17 cellular contexts compared by ENCODE assay signal in the genomic region with DNA sequence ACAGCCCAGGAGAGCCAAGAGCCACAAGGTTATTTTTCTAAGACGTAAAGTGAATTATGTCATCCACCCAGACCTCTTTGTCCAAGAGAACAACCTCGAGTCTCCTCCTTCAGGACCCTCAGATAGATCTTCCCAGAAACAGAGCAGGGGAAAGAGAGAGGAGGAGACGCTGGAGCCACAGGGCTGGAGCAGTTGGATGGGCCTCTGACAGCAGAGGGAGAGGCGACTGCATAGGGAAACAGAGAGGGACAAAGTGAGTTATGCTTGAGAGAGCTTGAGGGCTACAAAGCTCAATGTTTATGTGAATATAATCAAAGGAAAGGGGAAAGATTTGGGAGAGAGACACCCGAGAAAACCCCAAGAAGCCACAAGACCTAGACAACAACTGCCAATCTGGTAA.
DNase-seq lines count a peak whose midpoint lies in the region; ATAC-seq and TF ChIP-seq lines count a peak whose summit lies in the region.
"Had no signal": no experiment of that assay in that cellular context is flagged by ENCODE, and none has a peak within 500 bp of the region (broad histone marks: within the 10 kb centered on the region; RNA-seq: fewer than 3 reads in every experiment).

No MANE protein-coding gene starts in this region.

- H3K4me1 ChIP-seq in RWPE2 (ENCODE audit: insufficient read depth, poor library complexity, severe bottlenecking), result peaks cover 17% of the 10 kb centered on the region
- no peaks in the 10 kb centered on the region for H3K4me1 ChIP-seq in spleen

- peak overlapping the region; percentile 33 for H3K27ac Mint-ChIP-seq in stimulated activated memory B cell treated with anti-CD40 and anti-IgM and Interleukin-4, amounts not matched to agents 10 μg/mL and 1 μg/mL and 100 μg/mL, for 72 hours
- H3K27ac Mint-ChIP-seq: B cell; CD4-positive, alpha-beta T cell had no signal

- H3K36me3 ChIP-seq in RWPE2 (ENCODE audit: low read depth), result no peaks in the 10 kb centered on the region
- no peaks in the 10 kb centered on the region for H3K36me3 ChIP-seq in spleen

- no peaks in the 10 kb centered on the region for H3K27me3 Mint-ChIP-seq in stimulated activated memory B cell treated with anti-CD40 and anti-IgM and Interleukin-4, amounts not matched to agents 10 μg/mL and 1 μg/mL and 100 μg/mL, for 72 hours
- H3K27me3 Mint-ChIP-seq: B cell; CD4-positive, alpha-beta T cell had no signal

- no peaks in the 10 kb centered on the region for H3K9me3 ChIP-seq in RWPE2 (ENCODE audit: severe bottlenecking)
- peaks cover 0 to 16% (median 8%) of the 10 kb centered on the region in 8 donors for H3K9me3 ChIP-seq in spleen
- H3K9me3 ChIP-seq: MG63 had no signal

- TF ChIP-seq CTCF in RWPE2 (IDR thresholded peaks at IDR 0.05; ENCODE audit: poor library complexity, severe bottlenecking) (no peak), lower leg skin (IDR thresholded peaks at IDR 0.05) (no peak), spleen (IDR thresholded peaks at IDR 0.05 in 8 of 11, conservative IDR thresholded peaks at IDR 0.05 in 3 of 11) (no peak)

- no peaks in the 10 kb centered on the region for H3K27me3 ChIP-seq in RWPE2 (ENCODE audit: insufficient read depth, poor library complexity, severe bottlenecking)
- H3K27me3 ChIP-seq in spleen (replicated peaks in 1 of 7), result no peaks in the 10 kb centered on the region
- H3K27me3 ChIP-seq: MG63 had no signal

- TF ChIP-seq POLR2A in lower leg skin (IDR thresholded peaks at IDR 0.05) (no peak), spleen (IDR thresholded peaks at IDR 0.05) (no peak)

- ATAC-seq in RWPE2 (ENCODE audit: low read depth) (peak; percentile 5; the same call in 2 of the 3 replicates), left ventricle myocardium superior (peak; percentile 13), HG02623 (IDR thresholded peaks at IDR 0.05; ENCODE audit: unreplicated experiment) (no peak)
- no peak for ATAC-seq in stimulated activated memory B cell treated with anti-CD40 and anti-IgM and Interleukin-4, amounts not matched to agents 10 μg/mL and 1 μg/mL and 100 μg/mL, for 72 hours
- ATAC-seq: HepG2 had no signal

- H3K4me3 ChIP-seq in RWPE2 (ENCODE audit: severe bottlenecking), result no peak overlapping the region
- no peak overlapping the region for H3K4me3 ChIP-seq in lower leg skin (ENCODE audit: low read depth, poor library complexity, severe bottlenecking)
- no peak overlapping the region for H3K4me3 ChIP-seq in spleen
- H3K4me3 ChIP-seq: MG63 had no signal

- peaks cover 9% of the 10 kb centered on the region for H3K4me1 Mint-ChIP-seq in stimulated activated memory B cell treated with anti-CD40 and anti-IgM and Interleukin-4, amounts not matched to agents 10 μg/mL and 1 μg/mL and 100 μg/mL, for 72 hours
- H3K4me1 Mint-ChIP-seq: B cell had no signal

- no peak overlapping the region for H3K4me3 Mint-ChIP-seq in stimulated activated memory B cell treated with anti-CD40 and anti-IgM and Interleukin-4, amounts not matched to agents 10 μg/mL and 1 μg/mL and 100 μg/mL, for 72 hours
- H3K4me3 Mint-ChIP-seq: B cell; CD4-positive, alpha-beta T cell had no signal

- H3K9me3 Mint-ChIP-seq in stimulated activated memory B cell treated with anti-CD40 and anti-IgM and Interleukin-4, amounts not matched to agents 10 μg/mL and 1 μg/mL and 100 μg/mL, for 72 hours, result peaks cover 6% of the 10 kb centered on the region

- WGBS in lower leg skin, 2 donors, result 39 to 41% methylated on average over 5 of the region's 5 CpGs
- 81 to 92% (median 87%) methylated on average over 5 of the region's 5 CpGs for WGBS in spleen, 5 donors

- H3K27ac ChIP-seq in RWPE2 (ENCODE audit: poor library complexity, severe bottlenecking) (peak overlapping the region; percentile 31), epithelial cell of prostate (peak overlapping the region; percentile 16), spleen (no peak overlapping the region)
- H3K27ac ChIP-seq: KMS-11 had no signal

- DNase-seq in RWPE2 (ENCODE audit: low spot score), result no peak
- no peak for DNase-seq in epithelial cell of prostate (ENCODE audit: low read depth, low spot score)
- no peak for DNase-seq in left ventricle myocardium superior
- no peak for DNase-seq in lower leg skin (ENCODE audit: low spot score in 2 of 2)
- no peak for DNase-seq in spleen
- DNase-seq: CD4-positive, alpha-beta T cell; GF-D8; MG63; NCI-H1105; NCI-H187; NCI-H774; SHP77 treated with DMSO at 0.1 percent for 48 hours had no signal

- H3K36me3 Mint-ChIP-seq in stimulated activated memory B cell treated with anti-CD40 and anti-IgM and Interleukin-4, amounts not matched to agents 10 μg/mL and 1 μg/mL and 100 μg/mL, for 72 hours, result peaks cover 3% of the 10 kb centered on the region

- intact Hi-C loops in left ventricle myocardium superior (cut with micrococcal nuclease), result no loop called here
- intact Hi-C loops in lower leg skin (cut with DNase I; ENCODE audit: low total_unique reads), result no loop called here
- intact Hi-C loops in spleen (cut with DNase I; ENCODE audit: low total_unique reads), result no loop called here

Comparison
In these comparisons a context has a peak if more than half of its experiments do, and no peak if none do; other contexts are left out.
1. ATAC-seq: peak in RWPE2 (single experiment) and left ventricle myocardium superior (single experiment); none in stimulated activated memory B cell treated with anti-CD40 and anti-IgM and Interleukin-4, amounts not matched to agents 10 μg/mL and 1 μg/mL and 100 μg/mL, for 72 hours (single experiment) and HG02623 (single experiment).
2. H3K27ac ChIP-seq: peak in RWPE2 (single experiment) and epithelial cell of prostate (single experiment); none in spleen (0 of 8).